Comparison of ENCODE assay signal across 27 cellular contexts in the genomic region with DNA sequence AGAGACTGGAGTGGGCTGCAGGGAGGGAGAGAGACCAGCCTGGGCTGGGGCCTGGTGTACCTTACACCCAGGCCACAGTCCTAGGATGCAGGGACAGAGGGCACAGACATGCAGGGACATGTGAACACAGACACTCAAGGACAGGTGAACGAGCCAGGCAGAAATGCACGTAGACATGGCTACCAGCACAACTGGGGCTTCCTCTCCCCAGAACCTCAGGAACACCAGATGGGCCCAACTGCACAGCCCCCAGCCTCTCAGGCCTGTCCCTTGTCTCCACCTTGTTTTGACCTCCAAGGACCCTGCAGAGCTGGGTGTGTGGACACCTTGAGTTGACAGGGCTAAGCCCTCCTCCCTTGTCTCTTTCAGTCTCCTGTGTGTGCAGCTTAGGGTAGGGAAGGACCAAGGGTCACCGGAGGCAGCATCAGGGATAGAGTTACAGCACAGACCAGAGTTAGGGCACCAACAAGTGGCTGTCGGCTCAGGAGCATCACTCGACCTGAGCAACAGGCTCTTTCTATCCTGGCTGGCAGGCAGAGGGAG. TPM values are rescaled to one million over a fixed set of nuclear protein-coding genes. Genes with fewer than 3 reads are reported as not detected.
"Had no signal": no experiment of that assay in that cellular context is flagged by ENCODE, and none has a peak within 500 bp of the region (broad histone marks: within the 10 kb centered on the region; RNA-seq: fewer than 3 reads in every experiment).

No MANE protein-coding gene starts in this region.

- H3K27me3 ChIP-seq: body of pancreas, colonic mucosa, right atrium auricular region had no signal

- FAIRE-seq: islet of Langerhans, urothelium cell line had no signal

- H3K4me3 ChIP-seq: body of pancreas, colonic mucosa, lung, prostate gland, right atrium auricular region, tibial artery had no signal

- H3K27ac ChIP-seq: body of pancreas, colonic mucosa, epithelial cell of prostate, prostate gland, right atrium auricular region, tibial artery, VCaP had no signal

- DNase-seq: activated CD4-positive, alpha-beta T cell treated with anti-CD3 and anti-CD28 coated beads, Interleukin-2, amount 50 U/mL, for 48 hours; activated naive CD4-positive, alpha-beta T cell; activated naive CD8-positive, alpha-beta T cell treated with anti-CD3 and anti-CD28 coated beads for 36 hours; activated T-cell treated with anti-CD3 and anti-CD28 coated beads, Interleukin-2, amount 50 U/mL, for 1 hour; amygdala; body of pancreas; colonic mucosa; endodermal cell; foreskin melanocyte; glutamatergic neuron; hippocampal formation; left cardiac atrium; stimulated activated naive CD8-positive, alpha-beta T cell treated with anti-CD3 and anti-CD28 coated beads, Interleukin-15, Interleukin-2, amounts not matched to agents 100 U/mL and 50 U/mL, for 24 hours; T-helper 2 cell; tibial artery had no signal

- H3K9me3 ChIP-seq: body of pancreas, colonic mucosa, prostate gland, right atrium auricular region, tibial artery had no signal

- ATAC-seq: activated T-helper 17 cell treated with anti-CD3 and anti-CD28 coated beads, Interleukin-2, amount 50 U/mL, for 72 hours; body of pancreas; left cardiac atrium; stimulated activated naive CD8-positive, alpha-beta T cell treated with anti-CD3 and anti-CD28 coated beads, Interleukin-15, Interleukin-2, amounts not matched to agents 100 U/mL and 50 U/mL, for 24 hours had no signal

- H3K36me3 Mint-ChIP-seq: activated naive CD8-positive, alpha-beta T cell treated with anti-CD3 and anti-CD28 coated beads for 36 hours had no signal

- H3K9me3 Mint-ChIP-seq: activated naive CD8-positive, alpha-beta T cell treated with anti-CD3 and anti-CD28 coated beads for 36 hours; activated T-helper 17 cell treated with anti-CD3 and anti-CD28 coated beads, Interleukin-2, amount 50 U/mL, for 72 hours; central memory CD8-positive, alpha-beta T cell; endodermal cell; neural crest cell had no signal

- H3K4me1 Mint-ChIP-seq: activated naive CD8-positive, alpha-beta T cell treated with anti-CD3 and anti-CD28 coated beads for 36 hours; activated T-helper 17 cell treated with anti-CD3 and anti-CD28 coated beads, Interleukin-2, amount 50 U/mL, for 72 hours; central memory CD8-positive, alpha-beta T cell; neural crest cell had no signal

- H3K27ac Mint-ChIP-seq: activated naive CD8-positive, alpha-beta T cell treated with anti-CD3 and anti-CD28 coated beads for 36 hours; activated T-helper 17 cell treated with anti-CD3 and anti-CD28 coated beads, Interleukin-2, amount 50 U/mL, for 72 hours; endodermal cell had no signal

- H3K36me3 ChIP-seq: colonic mucosa, prostate gland, right atrium auricular region, tibial artery had no signal

- H3K4me3 Mint-ChIP-seq: activated naive CD8-positive, alpha-beta T cell treated with anti-CD3 and anti-CD28 coated beads for 36 hours; activated T-helper 17 cell treated with anti-CD3 and anti-CD28 coated beads, Interleukin-2, amount 50 U/mL, for 72 hours; central memory CD8-positive, alpha-beta T cell; endodermal cell; neural crest cell had no signal

- H3K4me1 ChIP-seq: body of pancreas, colonic mucosa, prostate gland, right atrium auricular region, tibial artery had no signal

RNA-seq across cellular contexts. Expression of gene SEZ6, which starts 9.2 kb away (rescaled TPM):
- total RNA-seq: activated naive CD8-positive, alpha-beta T cell treated with anti-CD3 and anti-CD28 coated beads for 36 hours; activated T-helper 17 cell treated with anti-CD3 and anti-CD28 coated beads, Interleukin-2, amount 50 U/mL, for 72 hours; body of pancreas; osteocyte; skeletal muscle tissue had no signal
